Comparison of ENCODE assay signal across 1 cellular context in genomic region chr10:89263531-89263930, GRCh38.
TF ChIP-seq lines count a peak whose summit lies in the region.

No MANE protein-coding gene starts in this region.

TF ChIP-seq in IMR-90, 13 proteins besides CTCF, POLR2A, EP300 and RAD21 (continued from another document):
- TF ChIP-seq MAFK (IDR thresholded peaks at IDR 0.05; ENCODE audit: low read depth, low read length) = no peak
- TF ChIP-seq USF2 (IDR thresholded peaks at IDR 0.05; ENCODE audit: low read depth, low read length) = no peak
- no peak for TF ChIP-seq RFX5 (IDR thresholded peaks at IDR 0.05; ENCODE audit: low read depth, low read length)
TF ChIP-seq in IMR-90: peak in this region for 0.
